ENCODE assay signal across 14 cellular contexts in genomic region chrX:145213504-145213903, GRCh38. TPM values are rescaled to one million over a fixed set of nuclear protein-coding genes. Genes with fewer than 3 reads are reported as not detected.
DNase-seq lines count a peak whose midpoint lies in the region; ATAC-seq lines count a peak whose summit lies in the region.
"Had no signal": no experiment of that assay in that cellular context is flagged by ENCODE, and none has a peak within 500 bp of the region (broad histone marks: within the 10 kb centered on the region; RNA-seq: fewer than 3 reads in every experiment).

No MANE protein-coding gene starts in this region.

- H2AFZ ChIP-seq in GM23248: no peak overlapping the region

- no peaks in the 10 kb centered on the region for H3K4me1 ChIP-seq in GM23248 (ENCODE audit: insufficient read depth)
- H3K4me1 ChIP-seq: Peyer's patch, uterus had no signal

- H4K20me1 ChIP-seq in GM23248 (ENCODE audit: insufficient read depth): no peaks in the 10 kb centered on the region

- ATAC-seq in HG03097 (IDR thresholded peaks at IDR 0.05; ENCODE audit: low FRiP score, unreplicated experiment): no peak

- no peak overlapping the region for H3K4me3 ChIP-seq in GM23248
- H3K4me3 ChIP-seq: Peyer's patch, uterus had no signal

- H3K79me2 ChIP-seq in GM23248 (ENCODE audit: insufficient read depth): no peaks in the 10 kb centered on the region

- DNase-seq in NCI-H1092 treated with DMSO at 0.1 percent for 48 hours (lab: John Stamatoyannopoulos, UW) (peak; percentile 17), NCI-H1092 (lab: John Stamatoyannopoulos, UW) (no peak), GM23248 (peak; percentile 2), RPMI8226 (peak; percentile 34), kidney tubule cell (ENCODE audit: low spot score) (peak; percentile 12), HCEC 1CT (no peak), G401 (ENCODE audit: low spot score) (no peak)
- DNase-seq: activated T-cell treated with anti-CD3 and anti-CD28 coated beads, Interleukin-2, amount 50 U/mL, for 1 hour; Peyer's patch; stimulated activated CD4-positive, alpha-beta T cell treated with anti-CD3 and anti-CD28 coated beads, Interleukin-1b, Interleukin-23, amount 100 ng/mL, for 48 hours; uterus had no signal

- H3K9me2 ChIP-seq in GM23248 (ENCODE audit: insufficient read depth): no peaks in the 10 kb centered on the region

- H3K9me3 ChIP-seq in GM23248 (ENCODE audit: low read depth): no peaks in the 10 kb centered on the region
- H3K9me3 ChIP-seq: Peyer's patch, uterus had no signal

- 20 to 23% methylated on average over 2 of the region's 2 CpGs for WGBS in GM23248 (ENCODE audit: low coverage in 1 of 2, low lambda C conversion rate in 2 of 2, missing lambda C conversion rate in 2 of 2), 2 experiments

- no peaks in the 10 kb centered on the region for H3K27me3 ChIP-seq in GM23248 (replicated peaks; ENCODE audit: insufficient read depth)
- H3K27me3 ChIP-seq: Peyer's patch, uterus had no signal

- no peak overlapping the region for H3K27ac ChIP-seq in GM23248
- H3K27ac ChIP-seq: Peyer's patch, uterus had no signal

- no peak overlapping the region for H3K4me2 ChIP-seq in GM23248 (ENCODE audit: unreplicated experiment)

- no peaks in the 10 kb centered on the region for H3K36me3 ChIP-seq in GM23248 (ENCODE audit: low read depth)
- H3K36me3 ChIP-seq: Peyer's patch, uterus had no signal

- H3K9ac ChIP-seq in GM23248: no peak overlapping the region

- H3F3A ChIP-seq in GM23248 (ENCODE audit: insufficient read depth): no peaks in the 10 kb centered on the region

- in situ Hi-C loops in GM23248 (cut with MboI): no loop called here
- in situ Hi-C loops in G401 (cut with HindIII; ENCODE audit: low sequenced_read_pairs): no loop called here

RNA-seq across cellular contexts. Expression of gene SPANXN1, which starts 33.8 kb away (rescaled TPM):
- total RNA-seq in GM23248 (2014; rRNA removed; shearing (Covaris generic)): not detected in 2 replicates
- polyA plus RNA-seq in GM23248 (2016; fragmentation: Nextera tagmentation; extraction: Ambion mirVana): not detected in 2 replicates
- total RNA-seq in G401 (2014; rRNA removed; shearing (Covaris generic)): not detected in 2 replicates
- total RNA-seq: mesenteric fat pad, Peyer's patch, uterus had no signal
- polyA plus RNA-seq: AG04450 had no signal

Comparison
In these comparisons a context has a peak if more than half of its experiments do, and no peak if none do; other contexts are left out.
1. DNase-seq: peak in NCI-H1092 treated with DMSO at 0.1 percent for 48 hours (single experiment), GM23248 (single experiment), RPMI8226 (single experiment) and kidney tubule cell (single experiment); none in NCI-H1092 (single experiment), HCEC 1CT (single experiment) and G401 (single experiment).